Comparison of ENCODE assay signal across 1 cellular context in the genomic region with DNA sequence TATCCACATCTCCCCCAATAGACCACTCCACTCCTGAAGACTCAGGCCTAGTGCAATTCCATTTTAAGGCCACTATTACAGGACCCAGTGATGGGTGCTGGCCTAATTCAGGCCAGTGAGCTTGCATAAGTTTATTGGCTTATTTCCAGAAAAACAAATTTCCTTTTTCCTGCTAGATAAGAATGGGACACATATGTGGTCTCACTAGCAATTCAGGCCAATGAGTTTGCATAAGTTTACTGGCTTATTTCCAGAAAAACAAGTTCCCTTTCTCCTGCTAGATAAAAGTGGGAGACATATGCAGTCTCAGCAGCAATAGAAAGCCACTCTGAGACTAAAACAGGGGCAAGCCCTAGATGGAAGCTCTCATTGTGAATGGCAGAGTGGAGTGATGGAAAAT.
TF ChIP-seq lines count a peak whose summit lies in the region.

No MANE protein-coding gene starts in this region.

TF ChIP-seq in IMR-90, 13 proteins besides CTCF, POLR2A, EP300 and RAD21:
- TF ChIP-seq RCOR1 (IDR thresholded peaks at IDR 0.05; ENCODE audit: insufficient replicate concordance, low read length) = no peak
- TF ChIP-seq MXI1 (IDR thresholded peaks at IDR 0.05; ENCODE audit: borderline replicate concordance, low read depth, low read length) = no peak
- TF ChIP-seq CHD1 (IDR thresholded peaks at IDR 0.05; ENCODE audit: low read depth, low read length) = no peak
- TF ChIP-seq BHLHE40 (IDR thresholded peaks at IDR 0.05; ENCODE audit: low read depth, low read length) = no peak
- TF ChIP-seq, protein P1, sequence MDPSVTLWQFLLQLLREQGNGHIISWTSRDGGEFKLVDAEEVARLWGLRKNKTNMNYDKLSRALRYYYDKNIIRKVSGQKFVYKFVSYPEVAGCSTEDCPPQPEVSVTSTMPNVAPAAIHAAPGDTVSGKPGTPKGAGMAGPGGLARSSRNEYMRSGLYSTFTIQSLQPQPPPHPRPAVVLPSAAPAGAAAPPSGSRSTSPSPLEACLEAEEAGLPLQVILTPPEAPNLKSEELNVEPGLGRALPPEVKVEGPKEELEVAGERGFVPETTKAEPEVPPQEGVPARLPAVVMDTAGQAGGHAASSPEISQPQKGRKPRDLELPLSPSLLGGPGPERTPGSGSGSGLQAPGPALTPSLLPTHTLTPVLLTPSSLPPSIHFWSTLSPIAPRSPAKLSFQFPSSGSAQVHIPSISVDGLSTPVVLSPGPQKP (IDR thresholded peaks at IDR 0.05; ENCODE audit: borderline replicate concordance, low read depth, low read length) = no peak
- TF ChIP-seq MAZ (IDR thresholded peaks at IDR 0.05; ENCODE audit: borderline replicate concordance, low read depth, low read length) = no peak
- TF ChIP-seq NFE2L2 (IDR thresholded peaks at IDR 0.05; ENCODE audit: low read depth, low read length) = no peak
- no peak for TF ChIP-seq USF2 (IDR thresholded peaks at IDR 0.05; ENCODE audit: low read depth, low read length)
- no peak for TF ChIP-seq SMC3 (IDR thresholded peaks at IDR 0.05; ENCODE audit: low read depth, low read length)
- TF ChIP-seq FOS (IDR thresholded peaks at IDR 0.05; ENCODE audit: low read depth, low read length) = no peak
- TF ChIP-seq MAFK (IDR thresholded peaks at IDR 0.05; ENCODE audit: low read depth, low read length) = no peak
- no peak for TF ChIP-seq RFX5 (IDR thresholded peaks at IDR 0.05; ENCODE audit: low read depth, low read length)
- TF ChIP-seq CEBPB (IDR thresholded peaks at IDR 0.05; ENCODE audit: low read depth, low read length) = no peak
